ENCODE assay signal across 8 cellular contexts in genomic region chr9:37464426-37465248, GRCh38. TPM values are rescaled to one million over a fixed set of nuclear protein-coding genes. Genes with fewer than 3 reads are reported as not detected.
A peak's percentile ranks its signal among the peaks of the same experiment; 100 is the strongest.
DNase-seq lines count a peak whose midpoint lies in the region; ATAC-seq, FAIRE-seq and TF ChIP-seq lines count a peak whose summit lies in the region.

No MANE protein-coding gene starts in this region.

- H3K27ac ChIP-seq in HUES48 (ENCODE audit: low read depth, low read length) (peak overlapping the region; percentile 100), SU-DHL-6 (ENCODE audit: low read depth, low read length) (peak overlapping the region; percentile 84), astrocyte (ENCODE audit: low read depth, low read length) (peak overlapping the region; percentile 96), hepatocyte (peak overlapping the region; percentile 97)

- peak overlapping the region; percentile 91 for H3K4me2 ChIP-seq in SU-DHL-6 (ENCODE audit: low read depth, low read length, poor library complexity, severe bottlenecking)
- peak overlapping the region; percentile 87 for H3K4me2 ChIP-seq in astrocyte (ENCODE audit: low read length)
- H3K4me2 ChIP-seq in hepatocyte = peak overlapping the region; percentile 82

- H2AFZ ChIP-seq in SU-DHL-6 (ENCODE audit: low read depth, low read length, severe bottlenecking) (peak overlapping the region; percentile 40), astrocyte (ENCODE audit: low read depth, low read length) (peak overlapping the region; percentile 79), hepatocyte (peak overlapping the region; percentile 23)

- ATAC-seq in GM21447 (IDR thresholded peaks at IDR 0.05; ENCODE audit: unreplicated experiment) = peak; percentile 24
- ATAC-seq in sciatic nerve = peak; percentile 58

- intact Hi-C loops in sciatic nerve (cut with DNase I) = no loop called here

- H3K4me1 Mint-ChIP-seq in astrocyte (ENCODE audit: low read depth, unreplicated experiment) = peaks cover 8% of the 10 kb centered on the region

- DNase-seq in ELR (ENCODE audit: low read depth) (peak; percentile 78), astrocyte (ENCODE audit: low read depth) (peak; percentile 56), hepatocyte (ENCODE audit: low spot score) (peak; percentile 91), sciatic nerve (ENCODE audit: low spot score) (peak; percentile 87), cerebellar cortex (ENCODE audit: low spot score) (no peak)

- H3K36me3 Mint-ChIP-seq in astrocyte (ENCODE audit: low read depth, unreplicated experiment) = peaks cover 5% of the 10 kb centered on the region

- under 1% methylated on average over 47 of the region's 47 CpGs for WGBS in hepatocyte (ENCODE audit: low lambda C conversion rate, missing lambda C conversion rate)

- peak overlapping the region; percentile 95 for H3K27ac Mint-ChIP-seq in astrocyte (ENCODE audit: unreplicated experiment)

- peaks cover 52% of the 10 kb centered on the region for H3K79me2 ChIP-seq in SU-DHL-6 (ENCODE audit: insufficient read depth, low read length)
- H3K79me2 ChIP-seq in astrocyte (ENCODE audit: insufficient read depth, low read length) = peaks cover 49% of the 10 kb centered on the region
- peaks cover 48% of the 10 kb centered on the region for H3K79me2 ChIP-seq in hepatocyte

- H3F3A ChIP-seq in SU-DHL-6 (ENCODE audit: insufficient read depth) = peaks cover 8% of the 10 kb centered on the region; the same call in 1 of the 2 replicates

- H3K27me3 Mint-ChIP-seq in astrocyte (ENCODE audit: low read depth, unreplicated experiment) = no peaks in the 10 kb centered on the region

- no peaks in the 10 kb centered on the region for H3K9me3 Mint-ChIP-seq in astrocyte (ENCODE audit: unreplicated experiment)

- no peak for FAIRE-seq in astrocyte (lab: Jason Lieb, UNC)

- no peaks in the 10 kb centered on the region for H3K9me2 ChIP-seq in SU-DHL-6 (replicated peaks; ENCODE audit: insufficient read depth, low read length)
- no peaks in the 10 kb centered on the region for H3K9me2 ChIP-seq in hepatocyte (replicated peaks; ENCODE audit: insufficient read depth)

- H3K9ac ChIP-seq in HUES48 (ENCODE audit: low read depth, low read length) (peak overlapping the region; percentile 62), SU-DHL-6 (ENCODE audit: low read length) (peak overlapping the region; percentile 86), astrocyte (ENCODE audit: low read length) (peak overlapping the region; percentile 90)

- H4K20me1 ChIP-seq in SU-DHL-6 (ENCODE audit: low read depth, low read length) (peaks cover 11% of the 10 kb centered on the region; the same call in 1 of the 2 replicates), astrocyte (ENCODE audit: insufficient read depth, low read length) (peaks cover 38% of the 10 kb centered on the region), hepatocyte (ENCODE audit: insufficient read depth, poor library complexity, severe bottlenecking) (peaks cover 31% of the 10 kb centered on the region)

- H3K9me3 ChIP-seq in HUES48 (ENCODE audit: control insufficient read depth, insufficient read depth, low read length) (no peaks in the 10 kb centered on the region), SU-DHL-6 (ENCODE audit: insufficient read depth, low read length) (no peaks in the 10 kb centered on the region), astrocyte (ENCODE audit: insufficient read depth, low read depth, low read length) (no peaks in the 10 kb centered on the region), hepatocyte (ENCODE audit: low read depth) (no peaks in the 10 kb centered on the region)

- H3K4me3 ChIP-seq in HUES48 (ENCODE audit: low read depth, low read length) (peak overlapping the region; percentile 70), SU-DHL-6 (ENCODE audit: insufficient read depth, low read length, poor library complexity, severe bottlenecking) (peak overlapping the region; percentile 71), astrocyte (ENCODE audit: insufficient read depth, low read depth, low read length) (peak overlapping the region; percentile 84), hepatocyte (peak overlapping the region; percentile 72)

- TF ChIP-seq CTCF in SU-DHL-6 (IDR thresholded peaks at IDR 0.05; ENCODE audit: insufficient read depth, low read length, poor library complexity, severe bottlenecking) = no peak
- no peak for TF ChIP-seq CTCF in astrocyte (IDR thresholded peaks at IDR 0.05; ENCODE audit: insufficient read depth, low read depth, low read length)
- no peak for TF ChIP-seq CTCF in hepatocyte (IDR thresholded peaks at IDR 0.05; ENCODE audit: poor library complexity)

- H3K36me3 ChIP-seq in HUES48 (ENCODE audit: control insufficient read depth, insufficient read depth, low read length) (no peaks in the 10 kb centered on the region), SU-DHL-6 (ENCODE audit: low read length) (no peaks in the 10 kb centered on the region), astrocyte (ENCODE audit: insufficient read depth, low read length) (no peaks in the 10 kb centered on the region), hepatocyte (replicated peaks; ENCODE audit: insufficient read depth, low read depth) (no peaks in the 10 kb centered on the region)

- H3K4me1 ChIP-seq in HUES48 (ENCODE audit: control insufficient read depth, insufficient read depth, low read length) (peaks cover 17% of the 10 kb centered on the region; the same call in 1 of the 2 replicates), astrocyte (ENCODE audit: insufficient read depth, low read length) (peaks cover 20% of the 10 kb centered on the region), hepatocyte (ENCODE audit: insufficient read depth) (peaks cover 14% of the 10 kb centered on the region)

- no peaks in the 10 kb centered on the region for H3K27me3 ChIP-seq in HUES48 (ENCODE audit: control insufficient read depth, insufficient read depth, low read length)
- H3K27me3 ChIP-seq in SU-DHL-6 (ENCODE audit: low read length) = no peaks in the 10 kb centered on the region
- H3K27me3 ChIP-seq in astrocyte (ENCODE audit: insufficient read depth, low read length) = no peaks in the 10 kb centered on the region
- no peaks in the 10 kb centered on the region for H3K27me3 ChIP-seq in hepatocyte

- peak overlapping the region; percentile 99 for H3K4me3 Mint-ChIP-seq in astrocyte (ENCODE audit: unreplicated experiment)

RNA-seq across cellular contexts. Expression of gene ZBTB5, which starts 0.6 kb away (rescaled TPM):
- total RNA-seq in astrocyte (11.3 and 12.3 TPM in 2 replicates), hepatocyte (16.1 and 21.8 TPM in 2 replicates), sciatic nerve (11.3 TPM)
- polyA plus RNA-seq in hepatocyte = 3.8 and 4.3 TPM in 2 replicates

RNA-seq across cellular contexts. Expression of gene POLR1E, which starts 21.1 kb away (rescaled TPM):
- 20.5 and 23.2 TPM in 2 replicates for total RNA-seq in astrocyte
- total RNA-seq in hepatocyte = 13.3 and 13.6 TPM in 2 replicates
- 6.5 and 8.4 TPM in 2 replicates for polyA plus RNA-seq in hepatocyte
- total RNA-seq in sciatic nerve = 19.4 TPM

RNA-seq across cellular contexts. Expression of gene GRHPR, which starts 42.1 kb away (rescaled TPM):
- total RNA-seq in astrocyte (82.1 and 88.1 TPM in 2 replicates), hepatocyte (164 and 168 TPM in 2 replicates), sciatic nerve (90.7 TPM)
- polyA plus RNA-seq in hepatocyte = 119 and 137 TPM in 2 replicates

Comparison
In these comparisons a context has a peak if more than half of its experiments do, and no peak if none do; other contexts are left out.
1. H2AFZ ChIP-seq: peak in every context shown above with its lines; median percentile 79 in astrocyte; 40 in SU-DHL-6; 23 in hepatocyte.